ENCODE assay signal across 8 cellular contexts in genomic region chr5:179679014-179679674, GRCh38. TPM values are rescaled to one million over a fixed set of nuclear protein-coding genes. Genes with fewer than 3 reads are reported as not detected.
A peak's percentile ranks its signal among the peaks of the same experiment; 100 is the strongest.
DNase-seq lines count a peak whose midpoint lies in the region; ATAC-seq and TF ChIP-seq lines count a peak whose summit lies in the region.

No MANE protein-coding gene starts in this region.

- BruUV-seq in Panc1 (replicated peaks; lab: Mats Ljungman, UMichigan) = no TSS peak

- H3K27ac ChIP-seq in Panc1 (ENCODE audit: low read length) (peak overlapping the region; percentile 93), cardiac muscle cell (no peak overlapping the region), parathyroid adenoma (peak overlapping the region; percentile 62)

- H2AFZ ChIP-seq in parathyroid adenoma = peak overlapping the region; percentile 91

- peak overlapping the region; percentile 100 for H3K4me2 ChIP-seq in parathyroid adenoma (ENCODE audit: low read length)

- in situ Hi-C loops in Panc1 (cut with HindIII; ENCODE audit: low pct_unique_long_range_greater_than_20kb, low sequenced_read_pairs) = no loop called here

- no peaks in the 10 kb centered on the region for H3K79me2 ChIP-seq in parathyroid adenoma

- H3K36me3 ChIP-seq in Panc1 (ENCODE audit: control insufficient read depth, insufficient read depth, low read length) (no peaks in the 10 kb centered on the region; the same call in 1 of the 2 replicates), cardiac muscle cell (no peaks in the 10 kb centered on the region), parathyroid adenoma (ENCODE audit: control insufficient read depth, insufficient read depth, low read length) (no peaks in the 10 kb centered on the region)

- DNase-seq in Panc1 (ENCODE audit: low read depth, low spot score) = no peak
- DNase-seq in activated naive CD4-positive, alpha-beta T cell treated with anti-CD3 and anti-CD28 coated beads, Interleukin-2, amount 50 U/mL, for 16 hours = peak; percentile 59
- DNase-seq in cardiac muscle cell (ENCODE audit: low read depth in 1 of 2, low spot score in 1 of 2) = peak in 1 of 2 donors; percentile 82
- DNase-seq in type B pancreatic cell (ENCODE audit: extremely low spot score, unreplicated experiment) = peak; percentile 76
- DNase-seq in SKM-1 treated with dmso at 0.1 percent for 144 hours (lab: John Stamatoyannopoulos, UW; ENCODE audit: unreplicated experiment) = no peak

- peaks cover 28% of the 10 kb centered on the region for H3K4me1 Mint-ChIP-seq in type B pancreatic cell (ENCODE audit: unreplicated experiment)

- peak overlapping the region; percentile 98 for H3K4me3 Mint-ChIP-seq in type B pancreatic cell

- no peak overlapping the region for H3K9ac ChIP-seq in parathyroid adenoma

- ATAC-seq in HG03039 (IDR thresholded peaks at IDR 0.05; ENCODE audit: unreplicated experiment) (peak; percentile 24), Panc1 (peak; percentile 69)

- H3K9me3 Mint-ChIP-seq in type B pancreatic cell = peaks cover 4% of the 10 kb centered on the region

- no peaks in the 10 kb centered on the region for H3K27me3 ChIP-seq in Panc1 (ENCODE audit: control insufficient read depth, insufficient read depth, low read length)
- no peaks in the 10 kb centered on the region for H3K27me3 ChIP-seq in cardiac muscle cell
- no peaks in the 10 kb centered on the region for H3K27me3 ChIP-seq in parathyroid adenoma (ENCODE audit: control insufficient read depth, insufficient read depth, low read length)

- H3K4me3 ChIP-seq in GM12875 (ENCODE audit: low read depth, low read length) (peak overlapping the region; percentile 88), Panc1 (ENCODE audit: low read depth in 2 of 2, low read length in 2 of 2) (peak overlapping the region; percentile 83 to 84), cardiac muscle cell (peak overlapping the region; percentile 76), parathyroid adenoma (ENCODE audit: low read depth, low read length) (peak overlapping the region; percentile 95)

- intact Hi-C loops in Panc1 (cut with micrococcal nuclease; ENCODE audit: unreplicated experiment) = no loop called here

- peaks cover 11% of the 10 kb centered on the region for H3K36me3 Mint-ChIP-seq in type B pancreatic cell

- peak; percentile 38; the same call in 1 of the 2 replicates for TF ChIP-seq CTCF in GM12875 (IDR thresholded peaks at IDR 0.05; ENCODE audit: borderline replicate concordance, insufficient read depth, low read depth, low read length)
- no peak; the same call in 1 of the 2 replicates for TF ChIP-seq CTCF in Panc1 (IDR thresholded peaks at IDR 0.05)
- peak; percentile 50 for TF ChIP-seq CTCF in cardiac muscle cell (IDR thresholded peaks at IDR 0.05; ENCODE audit: low read depth, low read length)
- no peak for TF ChIP-seq CTCF in parathyroid adenoma (IDR thresholded peaks at IDR 0.05)
- TF ChIP-seq CTCF in type B pancreatic cell (conservative IDR thresholded peaks at IDR 0.05) = peak; percentile 50

- CTCF ChIA-PET in Panc1 (lab: Charles Lee) = no interaction called here

- H3K9me3 ChIP-seq in Panc1 (ENCODE audit: control insufficient read depth, insufficient read depth, low read depth, low read length) (no peaks in the 10 kb centered on the region), cardiac muscle cell (ENCODE audit: low read depth) (no peaks in the 10 kb centered on the region), parathyroid adenoma (ENCODE audit: control insufficient read depth, low read length) (no peaks in the 10 kb centered on the region)

- no peaks in the 10 kb centered on the region for H3K27me3 Mint-ChIP-seq in type B pancreatic cell

- H3K4me1 ChIP-seq in Panc1 (ENCODE audit: control insufficient read depth, insufficient read depth, low read length) (no peaks in the 10 kb centered on the region; the same call in 1 of the 2 replicates), cardiac muscle cell (ENCODE audit: low read depth) (peaks cover 3% of the 10 kb centered on the region), parathyroid adenoma (peaks cover 10% of the 10 kb centered on the region)

- POLR2A ChIA-PET in Panc1 (lab: Charles Lee) = no interaction called here

- peak overlapping the region; percentile 63 for H3K27ac Mint-ChIP-seq in type B pancreatic cell

RNA-seq across cellular contexts. Expression of gene CBY3, which starts 1.7 kb away (rescaled TPM):
- total RNA-seq in Panc1 (2021; ENCODE audit: unreplicated experiment) (0.39 TPM), cardiac muscle cell (0.18 TPM in 1 of 2 replicates, not detected in the other), type B pancreatic cell (ENCODE audit: low replicate concordance) (not detected in 2 replicates)
- polyA plus RNA-seq in Panc1 (2012; ENCODE audit: insufficient read length) = 0.57 TPM
- polyA plus RNA-seq in cardiac muscle cell = 0.18 and 2.6 TPM in 2 replicates

RNA-seq across cellular contexts. Expression of gene CANX, which starts 19.6 kb away (rescaled TPM):
- total RNA-seq in Panc1 (2021; ENCODE audit: unreplicated experiment) = 707 TPM
- 630 TPM for polyA plus RNA-seq in Panc1 (2012; ENCODE audit: insufficient read length)
- 319 and 464 TPM in 2 replicates for total RNA-seq in cardiac muscle cell
- 286 and 358 TPM in 2 replicates for polyA plus RNA-seq in cardiac muscle cell
- 597 and 598 TPM in 2 replicates for total RNA-seq in type B pancreatic cell (ENCODE audit: low replicate concordance)

RNA-seq across cellular contexts. Expression of gene MAML1, which starts 53.5 kb away (rescaled TPM):
- 31.3 TPM for total RNA-seq in Panc1 (2021; ENCODE audit: unreplicated experiment)
- 33.1 TPM for polyA plus RNA-seq in Panc1 (2012; ENCODE audit: insufficient read length)
- total RNA-seq in cardiac muscle cell = 35.8 and 38.8 TPM in 2 replicates
- polyA plus RNA-seq in cardiac muscle cell = 14.4 and 24.2 TPM in 2 replicates
- 32.9 and 42.6 TPM in 2 replicates for total RNA-seq in type B pancreatic cell (ENCODE audit: low replicate concordance)

RNA-seq across cellular contexts. Expression of gene HNRNPH1, which starts 55.7 kb away (rescaled TPM):
- total RNA-seq in Panc1 (2021; ENCODE audit: unreplicated experiment) (587 TPM), cardiac muscle cell (467 and 569 TPM in 2 replicates), type B pancreatic cell (ENCODE audit: low replicate concordance) (560 and 893 TPM in 2 replicates)
- 477 TPM for polyA plus RNA-seq in Panc1 (2012; ENCODE audit: insufficient read length)
- polyA plus RNA-seq in cardiac muscle cell = 119 and 126 TPM in 2 replicates

Comparison
In these comparisons a context has a peak if more than half of its experiments do, and no peak if none do; other contexts are left out.
1. CTCF ChIP-seq: peak in GM12875 (single experiment), cardiac muscle cell (single experiment) and type B pancreatic cell (single experiment); none in Panc1 (single experiment) and parathyroid adenoma (single experiment).
2. DNase-seq: peak in activated naive CD4-positive, alpha-beta T cell treated with anti-CD3 and anti-CD28 coated beads, Interleukin-2, amount 50 U/mL, for 16 hours (single experiment) and type B pancreatic cell (single experiment); none in Panc1 (single experiment) and SKM-1 treated with dmso at 0.1 percent for 144 hours (single experiment).
3. Peak in every context shown above with its lines, with median percentiles within 50 percentile points of each other: H3K4me3 ChIP-seq.